In genomic region chr9:33473643-33474352, GRCh38 we compare ENCODE assay signal across 1 cellular context.
TF ChIP-seq lines count a peak whose summit lies in the region.

Gene NOL6 (minus strand): TSS chr9:33473924. CDS start chr9:33473842, 82 bp downstream.

TF ChIP-seq in GM12878, 131 proteins besides CTCF, POLR2A, EP300 and RAD21 (continued from another document):
- TF ChIP-seq, protein P1, sequence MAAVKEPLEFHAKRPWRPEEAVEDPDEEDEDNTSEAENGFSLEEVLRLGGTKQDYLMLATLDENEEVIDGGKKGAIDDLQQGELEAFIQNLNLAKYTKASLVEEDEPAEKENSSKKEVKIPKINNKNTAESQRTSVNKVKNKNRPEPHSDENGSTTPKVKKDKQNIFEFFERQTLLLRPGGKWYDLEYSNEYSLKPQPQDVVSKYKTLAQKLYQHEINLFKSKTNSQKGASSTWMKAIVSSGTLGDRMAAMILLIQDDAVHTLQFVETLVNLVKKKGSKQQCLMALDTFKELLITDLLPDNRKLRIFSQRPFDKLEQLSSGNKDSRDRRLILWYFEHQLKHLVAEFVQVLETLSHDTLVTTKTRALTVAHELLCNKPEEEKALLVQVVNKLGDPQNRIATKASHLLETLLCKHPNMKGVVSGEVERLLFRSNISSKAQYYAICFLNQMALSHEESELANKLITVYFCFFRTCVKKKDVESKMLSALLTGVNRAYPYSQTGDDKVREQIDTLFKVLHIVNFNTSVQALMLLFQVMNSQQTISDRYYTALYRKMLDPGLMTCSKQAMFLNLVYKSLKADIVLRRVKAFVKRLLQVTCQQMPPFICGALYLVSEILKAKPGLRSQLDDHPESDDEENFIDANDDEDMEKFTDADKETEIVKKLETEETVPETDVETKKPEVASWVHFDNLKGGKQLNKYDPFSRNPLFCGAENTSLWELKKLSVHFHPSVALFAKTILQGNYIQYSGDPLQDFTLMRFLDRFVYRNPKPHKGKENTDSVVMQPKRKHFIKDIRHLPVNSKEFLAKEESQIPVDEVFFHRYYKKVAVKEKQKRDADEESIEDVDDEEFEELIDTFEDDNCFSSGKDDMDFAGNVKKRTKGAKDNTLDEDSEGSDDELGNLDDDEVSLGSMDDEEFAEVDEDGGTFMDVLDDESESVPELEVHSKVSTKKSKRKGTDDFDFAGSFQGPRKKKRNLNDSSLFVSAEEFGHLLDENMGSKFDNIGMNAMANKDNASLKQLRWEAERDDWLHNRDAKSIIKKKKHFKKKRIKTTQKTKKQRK (IDR thresholded peaks at IDR 0.05; ENCODE audit: low read depth, low read length), result no peak
- TF ChIP-seq TAF1 (IDR thresholded peaks at IDR 0.05; ENCODE audit: borderline replicate concordance, low read depth, low read length), result 0 out of 2 replicates have a peak, but pooled peaks have one; percentile 85
- TF ChIP-seq ZBTB11 (CRISPR knock-in tag; IDR thresholded peaks at IDR 0.05), result no peak
- TF ChIP-seq SMC3 (IDR thresholded peaks at IDR 0.05; ENCODE audit: borderline replicate concordance, low read length), result no peak
- peak; percentile 92 for TF ChIP-seq GABPA (IDR thresholded peaks at IDR 0.05; ENCODE audit: low read depth)
- TF ChIP-seq PAX5 (IDR thresholded peaks at IDR 0.05; ENCODE audit: borderline replicate concordance, low read depth, low read length), result no peak
